ENCODE assay signal across 11 cellular contexts in the genomic region with DNA sequence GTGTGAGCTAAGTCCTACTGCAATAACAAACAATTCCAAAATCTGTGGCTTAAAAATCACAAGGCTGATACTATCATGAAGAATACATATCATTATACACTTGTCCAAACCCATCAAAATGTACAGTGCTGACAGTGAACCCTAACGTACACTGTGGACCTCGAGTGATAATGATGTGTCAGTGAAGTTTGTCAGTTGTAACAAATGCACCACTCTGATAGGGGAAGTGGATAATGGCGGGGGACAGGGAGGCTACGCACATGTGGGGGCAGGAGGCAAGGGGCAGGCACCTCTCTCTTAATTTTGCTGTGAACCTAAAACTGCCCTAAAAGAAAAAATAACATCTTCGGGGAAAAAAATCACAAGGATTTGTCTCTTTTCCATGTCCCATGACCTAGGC.
"Had no signal": no experiment of that assay in that cellular context is flagged by ENCODE, and none has a peak within 500 bp of the region (broad histone marks: within the 10 kb centered on the region; RNA-seq: fewer than 3 reads in every experiment).

No MANE protein-coding gene starts in this region.

- DNase-seq: GM23248, GOT3, H7, H9, HCEC 1CT, HFFc6 had no signal

- H3K9me3 ChIP-seq: HAP-1 had no signal

- ATAC-seq: GM23338, HCT116 had no signal

- FAIRE-seq: H1, H54 had no signal

- H3K27ac ChIP-seq: GM23248 had no signal

- H3K4me3 ChIP-seq: GM23248, GM23338, HAP-1 had no signal

- H3K9ac ChIP-seq: GM23248 had no signal

- H2AFZ ChIP-seq: GM23248, GM23338 had no signal

- H3K4me1 ChIP-seq: HAP-1 had no signal

- H3K36me3 ChIP-seq: HAP-1 had no signal

- H3K4me2 ChIP-seq: GM23338 had no signal
